Comparison of ENCODE assay signal across 1 cellular context in genomic region chr14:105480807-105481801, GRCh38.
TF ChIP-seq lines count a peak whose summit lies in the region.

No MANE protein-coding gene starts in this region.

TF ChIP-seq in HEK293, 187 proteins besides CTCF, POLR2A, EP300 and RAD21 (continued from another document and continues in another):
- TF ChIP-seq, protein P1, sequence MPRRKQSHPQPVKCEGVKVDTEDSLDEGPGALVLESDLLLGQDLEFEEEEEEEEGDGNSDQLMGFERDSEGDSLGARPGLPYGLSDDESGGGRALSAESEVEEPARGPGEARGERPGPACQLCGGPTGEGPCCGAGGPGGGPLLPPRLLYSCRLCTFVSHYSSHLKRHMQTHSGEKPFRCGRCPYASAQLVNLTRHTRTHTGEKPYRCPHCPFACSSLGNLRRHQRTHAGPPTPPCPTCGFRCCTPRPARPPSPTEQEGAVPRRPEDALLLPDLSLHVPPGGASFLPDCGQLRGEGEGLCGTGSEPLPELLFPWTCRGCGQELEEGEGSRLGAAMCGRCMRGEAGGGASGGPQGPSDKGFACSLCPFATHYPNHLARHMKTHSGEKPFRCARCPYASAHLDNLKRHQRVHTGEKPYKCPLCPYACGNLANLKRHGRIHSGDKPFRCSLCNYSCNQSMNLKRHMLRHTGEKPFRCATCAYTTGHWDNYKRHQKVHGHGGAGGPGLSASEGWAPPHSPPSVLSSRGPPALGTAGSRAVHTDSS (tag by site-specific recombination; IDR thresholded peaks at IDR 0.05), result no peak
- TF ChIP-seq ZNF747 (tag by site-specific recombination; IDR thresholded peaks at IDR 0.05) (no peak), ZNF830 (tag by site-specific recombination; IDR thresholded peaks at IDR 0.05; ENCODE audit: low read depth) (no peak), ZSCAN4 (tag by site-specific recombination; IDR thresholded peaks at IDR 0.05) (peak; percentile 53; the same call in 1 of the 2 replicates), ZNF423 (tag by site-specific recombination; IDR thresholded peaks at IDR 0.05) (peak; percentile 37; the same call in 1 of the 2 replicates), ZNF660 (tag by site-specific recombination; IDR thresholded peaks at IDR 0.05) (peak; percentile 71; the same call in 1 of the 2 replicates), ZNF529 (tag by site-specific recombination; IDR thresholded peaks at IDR 0.05; ENCODE audit: insufficient replicate concordance) (no peak), ZNF792 (tag by site-specific recombination; IDR thresholded peaks at IDR 0.05) (no peak), ZNF184 (tag by site-specific recombination; IDR thresholded peaks at IDR 0.05) (no peak), ZNF248 (tag by site-specific recombination; IDR thresholded peaks at IDR 0.05) (no peak), ZNF2 (tag by site-specific recombination; IDR thresholded peaks at IDR 0.05) (peak; percentile 94), YY1 (tag by site-specific recombination; IDR thresholded peaks at IDR 0.05) (0 out of 2 replicates have a peak, but pooled peaks have one; percentile 49), ZNF510 (tag by site-specific recombination; IDR thresholded peaks at IDR 0.05; ENCODE audit: insufficient replicate concordance) (no peak), ZNF350 (tag by site-specific recombination; IDR thresholded peaks at IDR 0.05) (no peak), ZNF501 (tag by site-specific recombination; IDR thresholded peaks at IDR 0.05) (peak; percentile 91), ZNF366 (tag by site-specific recombination; conservative IDR thresholded peaks at IDR 0.05) (no peak), ZNF561 (tag by site-specific recombination; IDR thresholded peaks at IDR 0.05; ENCODE audit: borderline replicate concordance) (peak; percentile 68; the same call in 1 of the 2 replicates), ZNF549 (tag by site-specific recombination; IDR thresholded peaks at IDR 0.05) (no peak), ZNF48 (tag by site-specific recombination; IDR thresholded peaks at IDR 0.05) (no peak), ZSCAN30 (tag by site-specific recombination; IDR thresholded peaks at IDR 0.05) (peak; percentile 82), ZNF514 (tag by site-specific recombination; IDR thresholded peaks at IDR 0.05) (no peak), ZNF433 (tag by site-specific recombination; IDR thresholded peaks at IDR 0.05; ENCODE audit: low read depth) (no peak), ZNF214 (tag by site-specific recombination; IDR thresholded peaks at IDR 0.05; ENCODE audit: borderline replicate concordance) (no peak), ZNF404 (tag by site-specific recombination; IDR thresholded peaks at IDR 0.05) (no peak), PRDM10 (tag by site-specific recombination; IDR thresholded peaks at IDR 0.05) (no peak; the same call in 1 of the 2 replicates), ZBTB7A (tag by site-specific recombination; IDR thresholded peaks at IDR 0.05; ENCODE audit: low read depth) (peak; percentile 74), ZNF133 (tag by site-specific recombination; IDR thresholded peaks at IDR 0.05) (no peak), SCRT2 (tag by site-specific recombination; IDR thresholded peaks at IDR 0.05) (no peak), ZNF707 (tag by site-specific recombination; IDR thresholded peaks at IDR 0.05) (no peak), ZNF302 (tag by site-specific recombination; IDR thresholded peaks at IDR 0.05; ENCODE audit: low read depth) (peak; percentile 21; the same call in 1 of the 2 replicates), KLF10 (tag by site-specific recombination; IDR thresholded peaks at IDR 0.05) (peak; percentile 39; the same call in 1 of the 2 replicates), SETDB1 (IDR thresholded peaks at IDR 0.05; ENCODE audit: insufficient read length, low read length) (no peak), ZBTB1 (tag by site-specific recombination; IDR thresholded peaks at IDR 0.05) (no peak), ZNF202 (tag by site-specific recombination; IDR thresholded peaks at IDR 0.05; ENCODE audit: borderline replicate concordance) (no peak), ZIC2 (tag by site-specific recombination; IDR thresholded peaks at IDR 0.05) (peak; percentile 52), ZNF391 (tag by site-specific recombination; IDR thresholded peaks at IDR 0.05; ENCODE audit: borderline replicate concordance, low read depth) (peak; percentile 62; the same call in 1 of the 2 replicates), ZNF324 (tag by site-specific recombination; IDR thresholded peaks at IDR 0.05) (peak; percentile 74; the same call in 1 of the 2 replicates), REPIN1 (tag by site-specific recombination; IDR thresholded peaks at IDR 0.05; ENCODE audit: low read depth) (no peak), ZNF10 (tag by site-specific recombination; IDR thresholded peaks at IDR 0.05) (peak; percentile 22; the same call in 1 of the 2 replicates), ZNF155 (tag by site-specific recombination; IDR thresholded peaks at IDR 0.05) (no peak)
- TF ChIP-seq, protein P2, sequence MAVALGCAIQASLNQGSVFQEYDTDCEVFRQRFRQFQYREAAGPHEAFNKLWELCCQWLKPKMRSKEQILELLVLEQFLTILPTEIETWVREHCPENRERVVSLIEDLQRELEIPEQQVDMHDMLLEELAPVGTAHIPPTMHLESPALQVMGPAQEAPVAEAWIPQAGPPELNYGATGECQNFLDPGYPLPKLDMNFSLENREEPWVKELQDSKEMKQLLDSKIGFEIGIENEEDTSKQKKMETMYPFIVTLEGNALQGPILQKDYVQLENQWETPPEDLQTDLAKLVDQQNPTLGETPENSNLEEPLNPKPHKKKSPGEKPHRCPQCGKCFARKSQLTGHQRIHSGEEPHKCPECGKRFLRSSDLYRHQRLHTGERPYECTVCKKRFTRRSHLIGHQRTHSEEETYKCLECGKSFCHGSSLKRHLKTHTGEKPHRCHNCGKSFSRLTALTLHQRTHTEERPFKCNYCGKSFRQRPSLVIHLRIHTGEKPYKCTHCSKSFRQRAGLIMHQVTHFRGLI (tag by site-specific recombination; IDR thresholded peaks at IDR 0.05), result no peak
- TF ChIP-seq, protein P3, sequence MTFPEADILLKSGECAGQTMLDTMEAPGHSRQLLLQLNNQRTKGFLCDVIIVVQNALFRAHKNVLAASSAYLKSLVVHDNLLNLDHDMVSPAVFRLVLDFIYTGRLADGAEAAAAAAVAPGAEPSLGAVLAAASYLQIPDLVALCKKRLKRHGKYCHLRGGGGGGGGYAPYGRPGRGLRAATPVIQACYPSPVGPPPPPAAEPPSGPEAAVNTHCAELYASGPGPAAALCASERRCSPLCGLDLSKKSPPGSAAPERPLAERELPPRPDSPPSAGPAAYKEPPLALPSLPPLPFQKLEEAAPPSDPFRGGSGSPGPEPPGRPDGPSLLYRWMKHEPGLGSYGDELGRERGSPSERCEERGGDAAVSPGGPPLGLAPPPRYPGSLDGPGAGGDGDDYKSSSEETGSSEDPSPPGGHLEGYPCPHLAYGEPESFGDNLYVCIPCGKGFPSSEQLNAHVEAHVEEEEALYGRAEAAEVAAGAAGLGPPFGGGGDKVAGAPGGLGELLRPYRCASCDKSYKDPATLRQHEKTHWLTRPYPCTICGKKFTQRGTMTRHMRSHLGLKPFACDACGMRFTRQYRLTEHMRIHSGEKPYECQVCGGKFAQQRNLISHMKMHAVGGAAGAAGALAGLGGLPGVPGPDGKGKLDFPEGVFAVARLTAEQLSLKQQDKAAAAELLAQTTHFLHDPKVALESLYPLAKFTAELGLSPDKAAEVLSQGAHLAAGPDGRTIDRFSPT (tag by site-specific recombination; IDR thresholded peaks at IDR 0.05), result peak; percentile 98
- TF ChIP-seq, protein P4, sequence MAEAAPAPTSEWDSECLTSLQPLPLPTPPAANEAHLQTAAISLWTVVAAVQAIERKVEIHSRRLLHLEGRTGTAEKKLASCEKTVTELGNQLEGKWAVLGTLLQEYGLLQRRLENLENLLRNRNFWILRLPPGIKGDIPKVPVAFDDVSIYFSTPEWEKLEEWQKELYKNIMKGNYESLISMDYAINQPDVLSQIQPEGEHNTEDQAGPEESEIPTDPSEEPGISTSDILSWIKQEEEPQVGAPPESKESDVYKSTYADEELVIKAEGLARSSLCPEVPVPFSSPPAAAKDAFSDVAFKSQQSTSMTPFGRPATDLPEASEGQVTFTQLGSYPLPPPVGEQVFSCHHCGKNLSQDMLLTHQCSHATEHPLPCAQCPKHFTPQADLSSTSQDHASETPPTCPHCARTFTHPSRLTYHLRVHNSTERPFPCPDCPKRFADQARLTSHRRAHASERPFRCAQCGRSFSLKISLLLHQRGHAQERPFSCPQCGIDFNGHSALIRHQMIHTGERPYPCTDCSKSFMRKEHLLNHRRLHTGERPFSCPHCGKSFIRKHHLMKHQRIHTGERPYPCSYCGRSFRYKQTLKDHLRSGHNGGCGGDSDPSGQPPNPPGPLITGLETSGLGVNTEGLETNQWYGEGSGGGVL (tag by site-specific recombination; IDR thresholded peaks at IDR 0.05), result peak; percentile 83
- TF ChIP-seq, protein P5, sequence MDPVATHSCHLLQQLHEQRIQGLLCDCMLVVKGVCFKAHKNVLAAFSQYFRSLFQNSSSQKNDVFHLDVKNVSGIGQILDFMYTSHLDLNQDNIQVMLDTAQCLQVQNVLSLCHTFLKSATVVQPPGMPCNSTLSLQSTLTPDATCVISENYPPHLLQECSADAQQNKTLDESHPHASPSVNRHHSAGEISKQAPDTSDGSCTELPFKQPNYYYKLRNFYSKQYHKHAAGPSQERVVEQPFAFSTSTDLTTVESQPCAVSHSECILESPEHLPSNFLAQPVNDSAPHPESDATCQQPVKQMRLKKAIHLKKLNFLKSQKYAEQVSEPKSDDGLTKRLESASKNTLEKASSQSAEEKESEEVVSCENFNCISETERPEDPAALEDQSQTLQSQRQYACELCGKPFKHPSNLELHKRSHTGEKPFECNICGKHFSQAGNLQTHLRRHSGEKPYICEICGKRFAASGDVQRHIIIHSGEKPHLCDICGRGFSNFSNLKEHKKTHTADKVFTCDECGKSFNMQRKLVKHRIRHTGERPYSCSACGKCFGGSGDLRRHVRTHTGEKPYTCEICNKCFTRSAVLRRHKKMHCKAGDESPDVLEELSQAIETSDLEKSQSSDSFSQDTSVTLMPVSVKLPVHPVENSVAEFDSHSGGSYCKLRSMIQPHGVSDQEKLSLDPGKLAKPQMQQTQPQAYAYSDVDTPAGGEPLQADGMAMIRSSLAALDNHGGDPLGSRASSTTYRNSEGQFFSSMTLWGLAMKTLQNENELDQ (tag by site-specific recombination; IDR thresholded peaks at IDR 0.05; ENCODE audit: low read depth), result no peak
- TF ChIP-seq, protein P6, sequence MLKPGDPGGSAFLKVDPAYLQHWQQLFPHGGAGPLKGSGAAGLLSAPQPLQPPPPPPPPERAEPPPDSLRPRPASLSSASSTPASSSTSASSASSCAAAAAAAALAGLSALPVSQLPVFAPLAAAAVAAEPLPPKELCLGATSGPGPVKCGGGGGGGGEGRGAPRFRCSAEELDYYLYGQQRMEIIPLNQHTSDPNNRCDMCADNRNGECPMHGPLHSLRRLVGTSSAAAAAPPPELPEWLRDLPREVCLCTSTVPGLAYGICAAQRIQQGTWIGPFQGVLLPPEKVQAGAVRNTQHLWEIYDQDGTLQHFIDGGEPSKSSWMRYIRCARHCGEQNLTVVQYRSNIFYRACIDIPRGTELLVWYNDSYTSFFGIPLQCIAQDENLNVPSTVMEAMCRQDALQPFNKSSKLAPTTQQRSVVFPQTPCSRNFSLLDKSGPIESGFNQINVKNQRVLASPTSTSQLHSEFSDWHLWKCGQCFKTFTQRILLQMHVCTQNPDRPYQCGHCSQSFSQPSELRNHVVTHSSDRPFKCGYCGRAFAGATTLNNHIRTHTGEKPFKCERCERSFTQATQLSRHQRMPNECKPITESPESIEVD (tag by site-specific recombination; IDR thresholded peaks at IDR 0.05), result no peak
- TF ChIP-seq, protein P7, sequence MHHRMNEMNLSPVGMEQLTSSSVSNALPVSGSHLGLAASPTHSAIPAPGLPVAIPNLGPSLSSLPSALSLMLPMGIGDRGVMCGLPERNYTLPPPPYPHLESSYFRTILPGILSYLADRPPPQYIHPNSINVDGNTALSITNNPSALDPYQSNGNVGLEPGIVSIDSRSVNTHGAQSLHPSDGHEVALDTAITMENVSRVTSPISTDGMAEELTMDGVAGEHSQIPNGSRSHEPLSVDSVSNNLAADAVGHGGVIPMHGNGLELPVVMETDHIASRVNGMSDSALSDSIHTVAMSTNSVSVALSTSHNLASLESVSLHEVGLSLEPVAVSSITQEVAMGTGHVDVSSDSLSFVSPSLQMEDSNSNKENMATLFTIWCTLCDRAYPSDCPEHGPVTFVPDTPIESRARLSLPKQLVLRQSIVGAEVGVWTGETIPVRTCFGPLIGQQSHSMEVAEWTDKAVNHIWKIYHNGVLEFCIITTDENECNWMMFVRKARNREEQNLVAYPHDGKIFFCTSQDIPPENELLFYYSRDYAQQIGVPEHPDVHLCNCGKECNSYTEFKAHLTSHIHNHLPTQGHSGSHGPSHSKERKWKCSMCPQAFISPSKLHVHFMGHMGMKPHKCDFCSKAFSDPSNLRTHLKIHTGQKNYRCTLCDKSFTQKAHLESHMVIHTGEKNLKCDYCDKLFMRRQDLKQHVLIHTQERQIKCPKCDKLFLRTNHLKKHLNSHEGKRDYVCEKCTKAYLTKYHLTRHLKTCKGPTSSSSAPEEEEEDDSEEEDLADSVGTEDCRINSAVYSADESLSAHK (tag by site-specific recombination; IDR thresholded peaks at IDR 0.05), result no peak
